Comparison of ENCODE assay signal across 8 cellular contexts in the genomic region with DNA sequence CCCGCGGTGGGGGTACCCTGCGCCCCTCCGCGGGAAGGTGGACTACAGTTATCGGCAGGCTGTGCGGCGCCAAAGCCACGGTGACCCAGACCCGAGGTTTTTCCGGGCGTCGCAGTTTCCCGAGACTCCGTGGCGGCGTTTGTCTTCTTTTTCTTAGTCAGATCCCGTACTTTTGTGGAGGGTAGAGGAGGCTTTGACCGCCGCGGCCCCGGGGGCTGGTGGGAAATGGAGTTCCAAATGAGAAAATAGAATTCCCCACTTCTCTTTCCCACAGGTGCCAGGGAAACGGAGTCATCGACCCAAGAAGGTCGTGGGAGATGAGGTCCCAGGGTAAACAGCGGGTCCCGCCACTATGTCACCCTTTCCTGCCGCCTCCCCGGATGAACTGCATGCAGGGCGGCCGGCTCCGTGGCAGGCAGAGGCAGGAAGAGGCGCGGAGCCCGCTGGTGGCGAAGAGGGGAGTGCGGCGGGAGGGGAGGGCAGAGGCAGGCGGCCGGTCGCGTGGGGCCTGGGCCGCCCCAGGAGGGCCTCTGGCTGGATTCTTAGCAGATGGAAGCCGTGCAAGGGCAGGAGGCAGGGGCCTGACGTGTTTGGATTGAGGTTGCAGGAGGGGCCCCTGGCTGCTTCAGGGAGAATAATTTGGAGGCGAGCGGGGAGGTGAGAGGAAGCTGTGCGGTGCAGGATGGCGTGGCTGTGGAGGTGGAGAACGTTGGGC. TPM values are rescaled to one million over a fixed set of nuclear protein-coding genes. Genes with fewer than 3 reads are reported as not detected.
A peak's percentile ranks its signal among the peaks of the same experiment; 100 is the strongest.
DNase-seq lines count a peak whose midpoint lies in the region; ATAC-seq, FAIRE-seq and TF ChIP-seq lines count a peak whose summit lies in the region.

No MANE protein-coding gene starts in this region.

- POLR2A ChIA-PET in activated CD8-positive, alpha-beta T cell treated with anti-CD3 and anti-CD28 coated beads for 36 hours (lab: Charles Lee) = interaction anchor here (0.8 to 3.0 kb wide), 8 partner anchors 9 to 138 kb away, joined by 3 to 11 read pairs (median 4); a partner anchor contains a TSS

- H3K27me3 Mint-ChIP-seq in activated CD8-positive, alpha-beta T cell treated with anti-CD3 and anti-CD28 coated beads for 36 hours = no peaks in the 10 kb centered on the region
- no peaks in the 10 kb centered on the region for H3K27me3 Mint-ChIP-seq in effector memory CD8-positive, alpha-beta T cell

- H3K27ac Mint-ChIP-seq in activated CD8-positive, alpha-beta T cell treated with anti-CD3 and anti-CD28 coated beads for 36 hours = peak overlapping the region; percentile 75
- peak overlapping the region; percentile 76 to 89 for H3K27ac Mint-ChIP-seq in effector memory CD8-positive, alpha-beta T cell

- no peaks in the 10 kb centered on the region for H3K9me3 Mint-ChIP-seq in activated CD8-positive, alpha-beta T cell treated with anti-CD3 and anti-CD28 coated beads for 36 hours
- H3K9me3 Mint-ChIP-seq in effector memory CD8-positive, alpha-beta T cell = no peaks in the 10 kb centered on the region

- H3K27me3 ChIP-seq in muscle layer of colon (ENCODE audit: control insufficient read depth in 1 of 2, insufficient read depth in 2 of 2, low read length in 2 of 2) (no peaks in the 10 kb centered on the region), thymus (ENCODE audit: control insufficient read depth, insufficient read depth) (no peaks in the 10 kb centered on the region), HAP-1 (ENCODE audit: low read depth) (no peaks in the 10 kb centered on the region)

- H3K4me3 Mint-ChIP-seq in activated CD8-positive, alpha-beta T cell treated with anti-CD3 and anti-CD28 coated beads for 36 hours = peak overlapping the region; percentile 77
- H3K4me3 Mint-ChIP-seq in effector memory CD8-positive, alpha-beta T cell = peak overlapping the region; percentile 89 to 94

- no peak for DNase-seq in GM12865 (ENCODE audit: low read depth)
- peak; percentile 65 for DNase-seq in activated CD8-positive, alpha-beta T cell treated with anti-CD3 and anti-CD28 coated beads for 36 hours
- DNase-seq in effector memory CD8-positive, alpha-beta T cell = peak; percentile 45 to 49 (median 46)
- no peak for DNase-seq in NCI-H187 treated with DMSO at 0.1 percent for 48 hours (lab: John Stamatoyannopoulos, UW)
- DNase-seq in D721Med (ENCODE audit: insufficient read length, low spot score) = no peak
- no peak for DNase-seq in HAP-1 (ENCODE audit: low spot score in 2 of 2)

- H3K36me3 Mint-ChIP-seq in activated CD8-positive, alpha-beta T cell treated with anti-CD3 and anti-CD28 coated beads for 36 hours (ENCODE audit: low read depth) = peaks cover 2% of the 10 kb centered on the region
- peaks cover 30% of the 10 kb centered on the region for H3K36me3 Mint-ChIP-seq in effector memory CD8-positive, alpha-beta T cell (ENCODE audit: insufficient read depth)

- H3K9me3 ChIP-seq in muscle layer of colon (ENCODE audit: low read length) (no peaks in the 10 kb centered on the region), thymus (ENCODE audit: control insufficient read depth) (no peaks in the 10 kb centered on the region), HAP-1 (no peaks in the 10 kb centered on the region)

- 2% methylated on average over 50 of the region's 50 CpGs for WGBS in thymus

- H3K36me3 ChIP-seq in muscle layer of colon (ENCODE audit: insufficient read depth, low read length) (peaks cover 25% of the 10 kb centered on the region), thymus (ENCODE audit: control insufficient read depth, insufficient read depth) (peaks cover 41% of the 10 kb centered on the region), HAP-1 (replicated peaks) (peaks cover 41% of the 10 kb centered on the region)

- peak; percentile 81 for ATAC-seq in activated CD8-positive, alpha-beta T cell treated with anti-CD3 and anti-CD28 coated beads for 36 hours
- ATAC-seq in effector memory CD8-positive, alpha-beta T cell (replicated peaks) = peak; percentile 89

- FAIRE-seq in D721Med (lab: Jason Lieb, UNC) = no peak

- in situ Hi-C loops in HAP-1 (cut with MboI; ENCODE audit: low sequenced_read_pairs) = no loop called here

- H3K27ac ChIP-seq in muscle layer of colon (ENCODE audit: low read depth, low read length) = peak overlapping the region; percentile 90
- H3K27ac ChIP-seq in thymus (ENCODE audit: low read depth) = peak overlapping the region; percentile 71

- peaks cover 8% of the 10 kb centered on the region for H3K4me1 ChIP-seq in muscle layer of colon (ENCODE audit: insufficient read depth, low read length)
- H3K4me1 ChIP-seq in thymus (ENCODE audit: control insufficient read depth, insufficient read depth, low read length) = peaks cover 14% of the 10 kb centered on the region
- H3K4me1 ChIP-seq in HAP-1 = no peaks in the 10 kb centered on the region

- intact Hi-C loops in activated CD8-positive, alpha-beta T cell treated with anti-CD3 and anti-CD28 coated beads for 36 hours (cut with micrococcal nuclease) = no loop called here

- H3K4me3 ChIP-seq in GM12865 (ENCODE audit: low read depth, low read length) (peak overlapping the region; percentile 54), muscle layer of colon (ENCODE audit: low read depth in 1 of 2, low read length in 2 of 2) (peak overlapping the region; percentile 62 to 79), thymus (ENCODE audit: low read length) (peak overlapping the region; percentile 58), HAP-1 (no peak overlapping the region)

- CTCF ChIA-PET in activated CD8-positive, alpha-beta T cell treated with anti-CD3 and anti-CD28 coated beads for 36 hours (lab: Charles Lee) = interaction anchor here (0.8 to 3.2 kb wide), 6 partner anchors 9 to 104 kb away, joined by 3 to 47 read pairs (median 4); a partner anchor contains a TSS

- peaks cover 23% of the 10 kb centered on the region for H3K4me1 Mint-ChIP-seq in activated CD8-positive, alpha-beta T cell treated with anti-CD3 and anti-CD28 coated beads for 36 hours (ENCODE audit: low read depth)
- peaks cover 13 to 18% of the 10 kb centered on the region in 2 donors for H3K4me1 Mint-ChIP-seq in effector memory CD8-positive, alpha-beta T cell (ENCODE audit: low read depth in 2 of 2)

- peak overlapping the region; percentile 65 for H3K9ac ChIP-seq in muscle layer of colon (ENCODE audit: low read length)

- no peak for TF ChIP-seq CTCF in GM12865 (IDR thresholded peaks at IDR 0.05; ENCODE audit: insufficient read depth, low read depth, low read length, missing control alignments)
- no peak for TF ChIP-seq CTCF in activated CD8-positive, alpha-beta T cell treated with anti-CD3 and anti-CD28 coated beads for 36 hours (IDR thresholded peaks at IDR 0.05)
- no peak for TF ChIP-seq CTCF in D721Med (IDR thresholded peaks at IDR 0.05; ENCODE audit: insufficient read depth, missing control alignments)

RNA-seq across cellular contexts. Expression of a gene that starts 11.5 kb away (rescaled TPM):
- total RNA-seq in activated CD8-positive, alpha-beta T cell treated with anti-CD3 and anti-CD28 coated beads for 36 hours = 10 to 100 TPM; 23.8 to 24.5 TPM
- 42.4 TPM for polyA plus RNA-seq in thymus

RNA-seq across cellular contexts. Expression of a gene that starts 25.3 kb away (rescaled TPM):
- 1 to 10 TPM; 1.3 to 1.5 TPM for total RNA-seq in activated CD8-positive, alpha-beta T cell treated with anti-CD3 and anti-CD28 coated beads for 36 hours
- 0.78 TPM for polyA plus RNA-seq in thymus

RNA-seq across cellular contexts. Expression of a gene that starts 31.0 kb away (rescaled TPM):
- 1 to 10 TPM; 3.4 to 4.0 TPM for total RNA-seq in activated CD8-positive, alpha-beta T cell treated with anti-CD3 and anti-CD28 coated beads for 36 hours
- 1.5 TPM for polyA plus RNA-seq in thymus

RNA-seq across cellular contexts. Expression of a gene that starts 34.9 kb away (rescaled TPM):
- total RNA-seq in activated CD8-positive, alpha-beta T cell treated with anti-CD3 and anti-CD28 coated beads for 36 hours = 10 to 100 TPM; 49.4 to 50.1 TPM
- 8.4 TPM for polyA plus RNA-seq in thymus

Comparison
In these comparisons a context has a peak if more than half of its experiments do, and no peak if none do; other contexts are left out.
1. DNase-seq: peak in activated CD8-positive, alpha-beta T cell treated with anti-CD3 and anti-CD28 coated beads for 36 hours (single experiment) and effector memory CD8-positive, alpha-beta T cell (3 of 3); none in GM12865 (single experiment), NCI-H187 treated with DMSO at 0.1 percent for 48 hours (single experiment), D721Med (single experiment) and HAP-1 (0 of 2).